In the genomic region with DNA sequence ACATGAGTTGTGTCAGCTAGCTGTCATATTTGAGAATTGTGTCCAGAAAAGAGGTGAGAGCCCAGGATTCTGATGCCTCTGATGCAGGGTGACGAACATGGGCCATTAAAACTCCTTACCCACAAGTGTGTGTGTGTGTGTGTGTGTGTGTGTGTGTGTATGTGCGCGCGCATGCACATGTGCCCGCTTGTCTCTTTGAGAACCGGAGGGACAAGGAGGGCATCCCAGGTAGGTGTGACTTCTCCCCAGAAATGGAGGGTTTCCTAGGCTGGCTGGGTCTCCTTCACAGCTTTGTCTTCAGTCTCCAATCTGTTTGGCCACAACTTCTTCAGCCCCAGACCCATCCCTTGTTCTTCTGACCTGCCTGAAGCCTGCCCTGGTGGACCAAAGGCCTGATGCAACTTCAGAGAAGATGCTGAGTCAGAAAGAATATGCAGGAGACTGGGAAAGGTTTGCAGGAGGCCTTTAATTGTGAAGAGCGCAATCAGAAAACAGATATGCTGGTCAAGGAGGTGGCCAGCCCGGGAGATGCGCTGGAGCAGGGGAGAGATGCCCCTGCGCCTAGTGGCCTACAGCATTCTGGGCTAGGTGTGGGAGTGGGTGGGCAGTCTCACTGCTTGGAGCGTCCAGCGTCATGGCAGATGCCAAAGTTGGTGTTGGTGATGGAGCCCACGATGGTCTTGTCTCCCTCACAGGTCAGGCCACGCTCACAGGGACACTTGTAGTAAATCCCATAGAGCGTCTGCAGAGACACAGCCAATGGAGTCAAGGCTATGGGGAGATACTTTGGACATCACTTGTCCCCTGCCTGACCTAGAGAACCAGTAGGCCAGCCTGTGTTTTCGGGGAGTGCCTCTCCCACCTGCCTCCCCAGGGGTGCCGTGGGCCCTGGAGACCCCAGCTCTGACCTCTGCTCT, we compare ENCODE assay signal across 1 cellular context.
TF ChIP-seq lines count a peak whose summit lies in the region.

No MANE protein-coding gene starts in this region.

TF ChIP-seq in HepG2, 621 proteins besides CTCF, POLR2A, EP300 and RAD21:
- TF ChIP-seq MAFF (IDR thresholded peaks at IDR 0.05; ENCODE audit: low read depth, low read length) (0 out of 2 replicates have a peak, but pooled peaks have one; percentile 9), MAFK (conservative IDR thresholded peaks at IDR 0.05 in 1 of 2, IDR thresholded peaks at IDR 0.05 in 1 of 2; ENCODE audit: low read length in 2 of 2) (peak; percentile 45 to 48), ZNF557 (CRISPR knock-in tag; IDR thresholded peaks at IDR 0.05) (no peak)
